ENCODE assay signal across 24 cellular contexts in the genomic region with DNA sequence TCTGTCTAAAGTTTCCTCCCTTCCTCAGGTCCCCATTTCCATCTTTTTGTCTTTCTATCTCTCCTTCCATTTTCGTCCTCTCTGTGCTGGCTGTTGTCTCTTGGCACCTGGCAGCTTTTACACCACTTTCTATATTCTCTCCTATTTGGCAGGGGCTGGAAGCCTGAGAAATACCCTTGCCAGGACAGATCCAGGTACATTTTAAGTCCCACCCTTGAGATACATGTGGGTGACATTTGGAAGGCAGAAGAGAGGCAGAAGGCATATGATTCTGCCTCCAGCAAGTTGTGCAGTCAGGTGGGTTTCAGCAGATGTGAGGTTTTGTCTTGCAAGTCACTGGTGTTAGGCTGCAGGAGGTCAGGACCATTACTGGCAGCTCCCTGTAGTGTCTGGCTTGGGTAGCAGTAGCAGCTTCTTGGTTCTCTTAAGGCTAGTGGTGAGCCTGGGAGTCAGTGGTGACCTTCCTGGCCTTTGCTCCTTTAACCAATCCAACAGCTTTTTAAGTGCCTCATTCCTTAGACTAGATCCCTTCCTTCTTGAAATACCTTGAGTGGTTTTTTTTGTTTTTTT.
DNase-seq lines count a peak whose midpoint lies in the region; ATAC-seq and TF ChIP-seq lines count a peak whose summit lies in the region.
"Had no signal": no experiment of that assay in that cellular context is flagged by ENCODE, and none has a peak within 500 bp of the region (broad histone marks: within the 10 kb centered on the region; RNA-seq: fewer than 3 reads in every experiment).

No MANE protein-coding gene starts in this region.

- no peak overlapping the region for H3K4me3 ChIP-seq in colonic mucosa
- H3K4me3 ChIP-seq: BLaER1 treated with 17β-estradiol and CSF1 and Interleukin-3, amounts not matched to agents 10 nM and 100 nM; GM23248 had no signal

- peak; percentile 56 for DNase-seq in activated effector memory CD4-positive, alpha-beta T cell treated with anti-CD3 and anti-CD28 coated beads, Interleukin-2, amount 50 U/mL, for 16 hours
- DNase-seq in activated effector memory CD4-positive, alpha-beta T cell treated with Interleukin-2 at 50 U/mL for 16 hours: no peak
- peak; percentile 9 for DNase-seq in colonic mucosa
- peak; percentile 14 for DNase-seq in left lobe of liver (ENCODE audit: low spot score)
- DNase-seq in ureter (ENCODE audit: low spot score): peak; percentile 1
- no peak for DNase-seq in HK-2 (ENCODE audit: unreplicated experiment)
- DNase-seq in activated naive CD8-positive, alpha-beta T cell treated with anti-CD3 and anti-CD28 coated beads, Interleukin-2, amount 50 U/mL, for 24 hours: no peak
- DNase-seq: 8988T; DMS153; GM23248; HCEC 1CT; Kasumi-1; NCI-H1694; NCI-H2081; NCI-H2171; NCI-H345; NCI-H524; NCI-H774; NK-92 treated with Interleukin-12 subunit alpha and Interleukin-12 subunit beta, amount 100 ng/mL, for 24 hours; SIG-M5 had no signal

- H3K27ac ChIP-seq in colonic mucosa: no peak overlapping the region
- H3K27ac ChIP-seq: BLaER1 treated with 17β-estradiol and CSF1 and Interleukin-3, amounts not matched to agents 10 nM and 100 nM; GM23248 had no signal

- ATAC-seq in left lobe of liver (no peak), HG03025 (IDR thresholded peaks at IDR 0.05; ENCODE audit: low FRiP score, unreplicated experiment) (no peak)
- ATAC-seq in activated naive CD8-positive, alpha-beta T cell treated with anti-CD3 and anti-CD28 coated beads, Interleukin-2, amount 50 U/mL, for 24 hours: no peak
- ATAC-seq: CD8-positive, alpha-beta T cell; Panc1 had no signal

- no peaks in the 10 kb centered on the region for H3K36me3 ChIP-seq in colonic mucosa
- H3K36me3 ChIP-seq: BLaER1 treated with 17β-estradiol and CSF1 and Interleukin-3, amounts not matched to agents 10 nM and 100 nM had no signal

- no peaks in the 10 kb centered on the region for H3K36me3 Mint-ChIP-seq in activated naive CD8-positive, alpha-beta T cell treated with anti-CD3 and anti-CD28 coated beads, Interleukin-2, amount 50 U/mL, for 24 hours (ENCODE audit: low read depth)
- H3K36me3 Mint-ChIP-seq: CD8-positive, alpha-beta T cell had no signal

- no peak overlapping the region for H3K4me3 Mint-ChIP-seq in activated naive CD8-positive, alpha-beta T cell treated with anti-CD3 and anti-CD28 coated beads, Interleukin-2, amount 50 U/mL, for 24 hours
- H3K4me3 Mint-ChIP-seq: CD8-positive, alpha-beta T cell had no signal

- peaks cover 18% of the 10 kb centered on the region for H3K4me1 Mint-ChIP-seq in activated naive CD8-positive, alpha-beta T cell treated with anti-CD3 and anti-CD28 coated beads, Interleukin-2, amount 50 U/mL, for 24 hours

- TF ChIP-seq CTCF in colonic mucosa (IDR thresholded peaks at IDR 0.05): no peak

- no peak overlapping the region for H3K27ac Mint-ChIP-seq in activated naive CD8-positive, alpha-beta T cell treated with anti-CD3 and anti-CD28 coated beads, Interleukin-2, amount 50 U/mL, for 24 hours
- H3K27ac Mint-ChIP-seq: CD8-positive, alpha-beta T cell had no signal

- H3K27me3 Mint-ChIP-seq in activated naive CD8-positive, alpha-beta T cell treated with anti-CD3 and anti-CD28 coated beads, Interleukin-2, amount 50 U/mL, for 24 hours: peaks cover 5% of the 10 kb centered on the region

- H3K9me3 ChIP-seq in colonic mucosa: no peaks in the 10 kb centered on the region

- intact Hi-C loops in colonic mucosa (cut with DNase I): loop anchor here (10.0 kb wide), 1 partner anchor 808 kb away; no protein-coding TSS in a partner anchor

- no peaks in the 10 kb centered on the region for H3K4me1 ChIP-seq in colonic mucosa

- no peaks in the 10 kb centered on the region for H3K27me3 ChIP-seq in colonic mucosa
- H3K27me3 ChIP-seq: BLaER1 treated with 17β-estradiol and CSF1 and Interleukin-3, amounts not matched to agents 10 nM and 100 nM had no signal

- no peak overlapping the region for H3K9ac ChIP-seq in colonic mucosa (ENCODE audit: low read depth in 2 of 2, low read length in 2 of 2)
- H3K9ac ChIP-seq: BLaER1 treated with 17β-estradiol and CSF1 and Interleukin-3, amounts not matched to agents 10 nM and 100 nM; GM23248 had no signal

- no peaks in the 10 kb centered on the region for H3K9me3 Mint-ChIP-seq in activated naive CD8-positive, alpha-beta T cell treated with anti-CD3 and anti-CD28 coated beads, Interleukin-2, amount 50 U/mL, for 24 hours
- H3K9me3 Mint-ChIP-seq: CD8-positive, alpha-beta T cell had no signal

Comparison
In these comparisons a context has a peak if more than half of its experiments do, and no peak if none do; other contexts are left out.
1. DNase-seq: peak in activated effector memory CD4-positive, alpha-beta T cell treated with anti-CD3 and anti-CD28 coated beads, Interleukin-2, amount 50 U/mL, for 16 hours (single experiment), colonic mucosa (single experiment), left lobe of liver (single experiment) and ureter (single experiment); none in activated effector memory CD4-positive, alpha-beta T cell treated with Interleukin-2 at 50 U/mL for 16 hours (single experiment), HK-2 (single experiment) and activated naive CD8-positive, alpha-beta T cell treated with anti-CD3 and anti-CD28 coated beads, Interleukin-2, amount 50 U/mL, for 24 hours (single experiment).